In genomic region chr7:27169658-27170493, GRCh38 we compare ENCODE assay signal across 8 cellular contexts. TPM values are rescaled to one million over a fixed set of nuclear protein-coding genes. Genes with fewer than 3 reads are reported as not detected.
DNase-seq lines count a peak whose midpoint lies in the region; ATAC-seq and TF ChIP-seq lines count a peak whose summit lies in the region.

No MANE protein-coding gene starts in this region.

- TF ChIP-seq CTCF in Calu3 (IDR thresholded peaks at IDR 0.05; ENCODE audit: unreplicated experiment) (no peak), IMR-90 (conservative IDR thresholded peaks at IDR 0.05; ENCODE audit: low read depth, low read length) (no peak), neural crest cell (conservative IDR thresholded peaks at IDR 0.05) (no peak), esophagus muscularis mucosa (IDR thresholded peaks at IDR 0.05) (no peak)

- H3K4ac ChIP-seq in IMR-90 (ENCODE audit: low read depth, low read length): no peak overlapping the region

- H2BK120ac ChIP-seq in IMR-90 (ENCODE audit: low read depth, low read length): no peak overlapping the region

- H3K18ac ChIP-seq in IMR-90 (ENCODE audit: low read depth, low read length): no peak overlapping the region

- H3K9me1 ChIP-seq in IMR-90 (ENCODE audit: insufficient read depth, low read length): no peaks in the 10 kb centered on the region

- no peak overlapping the region for H2BK15ac ChIP-seq in IMR-90 (ENCODE audit: low read depth, low read length)

- in situ Hi-C loops in IMR-90 (cut with MboI; ENCODE audit: low sequenced_read_pairs): no loop called here

- WGBS in IMR-90 (ENCODE audit: extremely low coverage in 2 of 2, insufficient read length in 1 of 2), 2 experiments: 15% methylated on average over 16 of the region's 49 CpGs; no CpG with 5 or more reads in 1 of the 2 experiments
- WGBS in esophagus muscularis mucosa: 6% methylated on average over 31 of the region's 49 CpGs

- H3K4me1 Mint-ChIP-seq in Calu3 (ENCODE audit: low read depth, unreplicated experiment): peaks cover 37% of the 10 kb centered on the region
- peaks cover 36% of the 10 kb centered on the region for H3K4me1 Mint-ChIP-seq in central memory CD8-positive, alpha-beta T cell
- H3K4me1 Mint-ChIP-seq in neural crest cell: peaks cover 13% of the 10 kb centered on the region

- H3K4me3 ChIP-seq in IMR-90 (ENCODE audit: insufficient read depth, low read depth, low read length) (no peak overlapping the region), esophagus muscularis mucosa (peak overlapping the region in 1 of 4 donors; percentile 12)

- BruUV-seq in Calu3 (replicated peaks; lab: Mats Ljungman, UMichigan) (no TSS peak), IMR-90 (replicated peaks; lab: Mats Ljungman, UMichigan) (no TSS peak)

- intact Hi-C loops in Calu3 (cut with micrococcal nuclease; ENCODE audit: unreplicated experiment): no loop called here
- intact Hi-C loops in IMR-90 (cut with micrococcal nuclease): loop anchor here (10.0 kb wide), 1 partner anchor 1915 kb away; no protein-coding TSS in a partner anchor
- intact Hi-C loops in esophagus muscularis mucosa (cut with DNase I): no loop called here

- H3K27ac Mint-ChIP-seq in Calu3 (ENCODE audit: unreplicated experiment): peak overlapping the region; percentile 50
- H3K27ac Mint-ChIP-seq in central memory CD8-positive, alpha-beta T cell (ENCODE audit: low read depth): peak overlapping the region; percentile 74
- no peak overlapping the region for H3K27ac Mint-ChIP-seq in neural crest cell (ENCODE audit: unreplicated experiment)

- dilution Hi-C loops in IMR-90 (cut with HindIII; ENCODE audit: low sequenced_read_pairs, unreplicated experiment): no loop called here

- peaks cover 27% of the 10 kb centered on the region for H3K9me3 ChIP-seq in IMR-90 (ENCODE audit: control insufficient read depth, insufficient read depth, low read length)
- no peaks in the 10 kb centered on the region for H3K9me3 ChIP-seq in esophagus muscularis mucosa

- H3K27me3 ChIP-seq in IMR-90 (ENCODE audit: control insufficient read depth, insufficient read depth, low read length): peaks cover 95% of the 10 kb centered on the region
- peaks cover 47 to 100% (median 100%) of the 10 kb centered on the region in 4 donors for H3K27me3 ChIP-seq in esophagus muscularis mucosa

- no peak for TF ChIP-seq EP300 in esophagus muscularis mucosa (IDR thresholded peaks at IDR 0.05)

- ATAC-seq in IMR-90 (ENCODE audit: low read depth) (no peak), GM21381 (IDR thresholded peaks at IDR 0.05; ENCODE audit: unreplicated experiment) (no peak)
- no peak for ATAC-seq in central memory CD8-positive, alpha-beta T cell (replicated peaks; ENCODE audit: extremely low read depth, poor library complexity, severe bottlenecking)

- H3K14ac ChIP-seq in IMR-90 (replicated peaks; ENCODE audit: low read depth, low read length): no peak overlapping the region

- no peak overlapping the region for H2BK20ac ChIP-seq in IMR-90 (ENCODE audit: low read depth, low read length)

- H3K4me2 ChIP-seq in IMR-90 (ENCODE audit: low read depth, low read length): no peak overlapping the region

- no peaks in the 10 kb centered on the region for H3K79me1 ChIP-seq in IMR-90 (ENCODE audit: low read depth in 1 of 2, low read length in 2 of 2)

- H3K56ac ChIP-seq in IMR-90 (ENCODE audit: extremely low read depth, insufficient read depth, low read length): no peak overlapping the region

- H3K4me1 ChIP-seq in IMR-90 (ENCODE audit: control insufficient read depth, insufficient read depth, low read length) (no peaks in the 10 kb centered on the region), esophagus muscularis mucosa (peaks cover 31 to 73% (median 63%) of the 10 kb centered on the region in 4 donors)

- H3K36me3 ChIP-seq in IMR-90 (ENCODE audit: control insufficient read depth, insufficient read depth, low read length) (no peaks in the 10 kb centered on the region), esophagus muscularis mucosa (no peaks in the 10 kb centered on the region)

- no peaks in the 10 kb centered on the region for H3K27me3 Mint-ChIP-seq in Calu3 (ENCODE audit: unreplicated experiment)
- peaks cover 82% of the 10 kb centered on the region for H3K27me3 Mint-ChIP-seq in central memory CD8-positive, alpha-beta T cell
- peaks cover 92% of the 10 kb centered on the region for H3K27me3 Mint-ChIP-seq in neural crest cell (ENCODE audit: low read depth)

- H4K8ac ChIP-seq in IMR-90 (ENCODE audit: low read depth in 2 of 2, low read length in 2 of 2): no peak overlapping the region

- no peak overlapping the region for H2AK9ac ChIP-seq in IMR-90 (replicated peaks; ENCODE audit: low read depth, low read length, poor library complexity)

- H3K9me3 Mint-ChIP-seq in Calu3 (ENCODE audit: low read depth, unreplicated experiment): no peaks in the 10 kb centered on the region
- no peaks in the 10 kb centered on the region for H3K9me3 Mint-ChIP-seq in central memory CD8-positive, alpha-beta T cell
- no peaks in the 10 kb centered on the region for H3K9me3 Mint-ChIP-seq in neural crest cell

- H4K20me1 ChIP-seq in IMR-90 (ENCODE audit: insufficient read depth, low read length): peaks cover 16% of the 10 kb centered on the region; the same call in 1 of the 2 replicates

- CTCF ChIA-PET in Calu3 (lab: Charles Lee): interaction anchor here (1.0 to 1.5 kb wide), 3 partner anchors 9 to 460 kb away, joined by 3 to 5 read pairs (median 3); no protein-coding TSS in a partner anchor
- CTCF ChIA-PET in IMR-90 (lab: Yijun Ruan, JAX): interaction anchor here (0.6 to 1.1 kb wide), 2 partner anchors 9 to 80 kb away, joined by 3 read pairs; no protein-coding TSS in a partner anchor

- DNase-seq in Calu3 (peak; percentile 79), IMR-90 (no peak), neural crest cell (ENCODE audit: low read depth, low spot score) (no peak), T-helper 2 cell (no peak), esophagus muscularis mucosa (ENCODE audit: extremely low spot score) (no peak), SIG-M5 treated with dmso at 0.1 percent for 504 hours (lab: John Stamatoyannopoulos, UW; ENCODE audit: unreplicated experiment) (no peak)
- DNase-seq in central memory CD8-positive, alpha-beta T cell (ENCODE audit: low spot score in 2 of 2): no peak

- H2BK5ac ChIP-seq in IMR-90 (ENCODE audit: low read depth, low read length, poor library complexity, severe bottlenecking): no peak overlapping the region

- H3K4me3 Mint-ChIP-seq in Calu3 (ENCODE audit: low read depth, unreplicated experiment) (peak overlapping the region; percentile 92), neural crest cell (peak overlapping the region; percentile 62)
- peak overlapping the region; percentile 48 for H3K4me3 Mint-ChIP-seq in central memory CD8-positive, alpha-beta T cell

- H4K5ac ChIP-seq in IMR-90 (ENCODE audit: low read depth, low read length): no peak overlapping the region

- H3K23ac ChIP-seq in IMR-90 (ENCODE audit: low read depth, low read length): no peak overlapping the region

- H3K27ac ChIP-seq in IMR-90 (ENCODE audit: insufficient read depth, low read length) (no peak overlapping the region), esophagus muscularis mucosa (replicated peaks in 1 of 4) (no peak overlapping the region)

- TF ChIP-seq POLR2A in IMR-90 (IDR thresholded peaks at IDR 0.05; ENCODE audit: low read depth, low read length) (no peak), esophagus muscularis mucosa (IDR thresholded peaks at IDR 0.05; ENCODE audit: low read depth) (no peak)

- no peak overlapping the region for H3K9ac ChIP-seq in IMR-90 (ENCODE audit: low read depth, low read length)

- POLR2A ChIA-PET in IMR-90 (lab: Charles Lee; ENCODE audit: unreplicated experiment): no interaction called here

- peaks cover 44% of the 10 kb centered on the region for H3K36me3 Mint-ChIP-seq in Calu3 (ENCODE audit: insufficient read depth, unreplicated experiment)
- peaks cover 40% of the 10 kb centered on the region for H3K36me3 Mint-ChIP-seq in central memory CD8-positive, alpha-beta T cell (ENCODE audit: insufficient read depth)
- peaks cover 5% of the 10 kb centered on the region for H3K36me3 Mint-ChIP-seq in neural crest cell (ENCODE audit: low read depth)

- peak overlapping the region; percentile 28 for H2AFZ ChIP-seq in IMR-90 (replicated peaks; ENCODE audit: low read length, poor library complexity)

- no peak for TF ChIP-seq RAD21 in IMR-90 (IDR thresholded peaks at IDR 0.05; ENCODE audit: low read length)

- no peak overlapping the region for H4K91ac ChIP-seq in IMR-90 (ENCODE audit: insufficient read depth, low read depth, low read length)

- H2AK5ac ChIP-seq in IMR-90 (ENCODE audit: low read depth, low read length): no peak overlapping the region

RNA-seq across cellular contexts. Expression of gene HOXA10, which starts 4.2 kb away (rescaled TPM):
- total RNA-seq in Calu3 (2022) (11.8 and 12.1 TPM in 2 replicates), IMR-90 (2012; rRNA removed) (0.18 and 0.28 TPM in 2 replicates), neural crest cell (0.35 TPM in 1 of 2 replicates, not detected in the other), esophagus muscularis mucosa (not detected)
- polyA plus RNA-seq in IMR-90 (2012; rRNA removed): 0.10 TPM in 2 replicates
- 0.05 and 0.30 TPM in 2 replicates for polyA plus RNA-seq in IMR-90 (2012; cell fraction: cytosol; rRNA removed)
- 0.04 and 0.19 TPM in 2 replicates for polyA plus RNA-seq in IMR-90 (2012; cell fraction: nucleus; rRNA removed; ENCODE audit: low replicate concordance)

RNA-seq across cellular contexts. Expression of gene HOXA9, which starts 4.5 kb away (rescaled TPM):
- total RNA-seq in Calu3 (2022) (1.7 and 2.5 TPM in 2 replicates), IMR-90 (2012; rRNA removed) (0.18 and 0.28 TPM in 2 replicates), neural crest cell (9.0 and 10.0 TPM in 2 replicates), esophagus muscularis mucosa (under 1 TPM in 1 of 4 donors, not detected in 3; 0.50 TPM)
- polyA plus RNA-seq in IMR-90 (2012; rRNA removed): 0.32 and 0.59 TPM in 2 replicates
- polyA plus RNA-seq in IMR-90 (2012; cell fraction: cytosol; rRNA removed): 0.10 and 0.26 TPM in 2 replicates
- 0.59 and 0.63 TPM in 2 replicates for polyA plus RNA-seq in IMR-90 (2012; cell fraction: nucleus; rRNA removed; ENCODE audit: low replicate concordance)

RNA-seq across cellular contexts. Expression of gene HOXA7, which starts 13.4 kb away (rescaled TPM):
- total RNA-seq in Calu3 (2022) (not detected in 2 replicates), IMR-90 (2012; rRNA removed) (under 0.01 and 0.18 TPM in 2 replicates), neural crest cell (7.1 and 8.8 TPM in 2 replicates), esophagus muscularis mucosa (1 to 10 TPM in 1 of 4 donors, under 1 TPM in 3; 0.33 to 1.7 (median 0.49) TPM)
- polyA plus RNA-seq in IMR-90 (2012; rRNA removed): 1.7 TPM in 2 replicates
- polyA plus RNA-seq in IMR-90 (2012; cell fraction: cytosol; rRNA removed): 2.0 and 2.2 TPM in 2 replicates
- 0.51 and 0.71 TPM in 2 replicates for polyA plus RNA-seq in IMR-90 (2012; cell fraction: nucleus; rRNA removed; ENCODE audit: low replicate concordance)

RNA-seq across cellular contexts. Expression of gene HOXA11, which starts 15.2 kb away (rescaled TPM):
- total RNA-seq in Calu3 (2022) (0.39 and 0.54 TPM in 2 replicates), IMR-90 (2012; rRNA removed) (not detected in 2 replicates), neural crest cell (not detected in 2 replicates), esophagus muscularis mucosa (not detected)
- 0.04 and 0.05 TPM in 2 replicates for polyA plus RNA-seq in IMR-90 (2012; rRNA removed)
- 0.05 TPM in 1 of 2 replicates, not detected in the other for polyA plus RNA-seq in IMR-90 (2012; cell fraction: cytosol; rRNA removed)
- polyA plus RNA-seq in IMR-90 (2012; cell fraction: nucleus; rRNA removed; ENCODE audit: low replicate concordance): 0.04 TPM in 1 of 2 replicates, not detected in the other

RNA-seq across cellular contexts. Expression of gene HOXA3, which starts 17.5 kb away (rescaled TPM):
- total RNA-seq in Calu3 (2022) (15.9 and 20.9 TPM in 2 replicates), IMR-90 (2012; rRNA removed) (0.83 and 0.90 TPM in 2 replicates), neural crest cell (10.6 and 11.3 TPM in 2 replicates), esophagus muscularis mucosa (10 to 100 TPM; 10.2 to 16.6 (median 13.8) TPM)
- 5.4 and 8.8 TPM in 2 replicates for polyA plus RNA-seq in IMR-90 (2012; rRNA removed)
- 4.3 and 8.1 TPM in 2 replicates for polyA plus RNA-seq in IMR-90 (2012; cell fraction: cytosol; rRNA removed)
- 17.8 and 28.7 TPM in 2 replicates for polyA plus RNA-seq in IMR-90 (2012; cell fraction: nucleus; rRNA removed; ENCODE audit: low replicate concordance)
